8 cellular contexts compared by ENCODE assay signal in genomic region chr15:33194704-33195261, GRCh38. TPM values are rescaled to one million over a fixed set of nuclear protein-coding genes. Genes with fewer than 3 reads are reported as not detected.
A peak's percentile ranks its signal among the peaks of the same experiment; 100 is the strongest.
DNase-seq lines count a peak whose midpoint lies in the region; ATAC-seq and TF ChIP-seq lines count a peak whose summit lies in the region.

TSS of gene FMN1 (minus strand) at chr15:33194714. CDS start at chr15:33154914, 39,800 bp downstream.

- intact Hi-C loops in CD8-positive, alpha-beta T cell (cut with DNase I, micrococcal nuclease): no loop called here

- peaks cover 12% of the 10 kb centered on the region for H3K4me1 Mint-ChIP-seq in CD8-positive, alpha-beta T cell (ENCODE audit: low read depth)
- peaks cover 9 to 10% of the 10 kb centered on the region in 2 donors for H3K4me1 Mint-ChIP-seq in natural killer cell treated with Interleukin-12 subunit alpha and Interleukin-12 subunit beta and Interleukin-15 and Interleukin-18, amount 100 ng/mL, for 72 hours (ENCODE audit: low read depth in 2 of 2)
- H3K4me1 Mint-ChIP-seq in stimulated activated effector memory CD8-positive, alpha-beta T cell treated with anti-CD3 and anti-CD28 coated beads, Interleukin-12 subunit alpha, Interleukin-12 subunit beta, amount 100 ng/mL, for 72 hours: peaks cover 24% of the 10 kb centered on the region

- peak within 1 kb of the TSS; percentile 70 for H3K4me3 ChIP-seq in CD8-positive, alpha-beta T cell (ENCODE audit: low read depth, low read length)
- peak within 1 kb of the TSS; percentile 65 for H3K4me3 ChIP-seq in fibroblast of villous mesenchyme (ENCODE audit: low read depth, low read length)

- peaks cover 7% of the 10 kb centered on the region for H3K4me1 ChIP-seq in CD8-positive, alpha-beta T cell (ENCODE audit: insufficient read depth, low read length)

- H3K27ac Mint-ChIP-seq in CD8-positive, alpha-beta T cell: no peak within 1 kb of the TSS
- H3K27ac Mint-ChIP-seq in natural killer cell treated with Interleukin-12 subunit alpha and Interleukin-12 subunit beta and Interleukin-15 and Interleukin-18, amount 100 ng/mL, for 72 hours: no peak within 1 kb of the TSS
- no peak within 1 kb of the TSS for H3K27ac Mint-ChIP-seq in stimulated activated effector memory CD8-positive, alpha-beta T cell treated with anti-CD3 and anti-CD28 coated beads, Interleukin-12 subunit alpha, Interleukin-12 subunit beta, amount 100 ng/mL, for 72 hours

- ATAC-seq in CD8-positive, alpha-beta T cell: peak; percentile 99
- peak; percentile 97 for ATAC-seq in GM21367 (IDR thresholded peaks at IDR 0.05; ENCODE audit: unreplicated experiment)
- ATAC-seq in natural killer cell treated with Interleukin-12 subunit alpha and Interleukin-12 subunit beta and Interleukin-15 and Interleukin-18, amount 100 ng/mL, for 72 hours: peak; percentile 99 to 100
- peak; percentile 89 for ATAC-seq in stimulated activated effector memory CD8-positive, alpha-beta T cell treated with anti-CD3 and anti-CD28 coated beads, Interleukin-12 subunit alpha, Interleukin-12 subunit beta, amount 100 ng/mL, for 72 hours

- no peaks in the 10 kb centered on the region for H3K36me3 ChIP-seq in CD8-positive, alpha-beta T cell (ENCODE audit: insufficient read depth, low read length)

- H3K9me3 ChIP-seq in CD8-positive, alpha-beta T cell (ENCODE audit: low read length): no peaks in the 10 kb centered on the region

- peak; percentile 77 to 92 (median 84) for DNase-seq in CD8-positive, alpha-beta T cell
- DNase-seq in HT1080 (ENCODE audit: low read depth) (peak; percentile 83), RWPE1 (ENCODE audit: low spot score) (peak; percentile 98), fibroblast of villous mesenchyme (ENCODE audit: low read depth) (peak; percentile 88)
- DNase-seq in activated gamma-delta T cell treated with anti-CD3 and anti-CD28 coated beads, Interleukin-2, amount 50 U/mL, for 16 hours (ENCODE audit: low read depth): peak; percentile 81
- peak; percentile 93 for DNase-seq in natural killer cell treated with Interleukin-12 subunit alpha and Interleukin-12 subunit beta and Interleukin-15 and Interleukin-18, amount 100 ng/mL, for 72 hours (ENCODE audit: low spot score)
- DNase-seq in stimulated activated effector memory CD8-positive, alpha-beta T cell treated with anti-CD3 and anti-CD28 coated beads, Interleukin-12 subunit alpha, Interleukin-12 subunit beta, amount 100 ng/mL, for 72 hours (ENCODE audit: low spot score in 2 of 2): peak; percentile 55 to 78

- CTCF ChIA-PET in CD8-positive, alpha-beta T cell (lab: Charles Lee): no interaction called here
- CTCF ChIA-PET in RWPE1 (lab: Yijun Ruan, JAX): interaction anchor here (0.6 kb wide), 1 partner anchor 18 kb away, joined by 3 read pairs; no protein-coding TSS in a partner anchor

- POLR2A ChIA-PET in CD8-positive, alpha-beta T cell (lab: Charles Lee): no interaction called here
- POLR2A ChIA-PET in RWPE1 (lab: Yijun Ruan, JAX; ENCODE audit: low non-redundant PET): interaction anchor here (0.6 to 0.7 kb wide), 2 partner anchors 48 to 49 kb away, joined by 3 to 5 read pairs; no protein-coding TSS in a partner anchor

- H3K27ac ChIP-seq in CD8-positive, alpha-beta T cell (ENCODE audit: low read depth, low read length): no peak within 1 kb of the TSS
- H3K27ac ChIP-seq in RWPE1: no peak within 1 kb of the TSS

- H3K9me3 Mint-ChIP-seq in CD8-positive, alpha-beta T cell: no peaks in the 10 kb centered on the region
- H3K9me3 Mint-ChIP-seq in natural killer cell treated with Interleukin-12 subunit alpha and Interleukin-12 subunit beta and Interleukin-15 and Interleukin-18, amount 100 ng/mL, for 72 hours: no peaks in the 10 kb centered on the region
- H3K9me3 Mint-ChIP-seq in stimulated activated effector memory CD8-positive, alpha-beta T cell treated with anti-CD3 and anti-CD28 coated beads, Interleukin-12 subunit alpha, Interleukin-12 subunit beta, amount 100 ng/mL, for 72 hours: no peaks in the 10 kb centered on the region

- TF ChIP-seq CTCF in CD8-positive, alpha-beta T cell (IDR thresholded peaks at IDR 0.05): no peak
- TF ChIP-seq CTCF in RWPE1 (conservative IDR thresholded peaks at IDR 0.05; ENCODE audit: low read depth) (no peak), fibroblast of villous mesenchyme (IDR thresholded peaks at IDR 0.05; ENCODE audit: insufficient read depth, low read depth, low read length) (no peak)

- H3K27me3 ChIP-seq in CD8-positive, alpha-beta T cell (ENCODE audit: insufficient read depth, low read length): no peaks in the 10 kb centered on the region

- H3K4me3 Mint-ChIP-seq in CD8-positive, alpha-beta T cell: peak within 1 kb of the TSS; percentile 79
- H3K4me3 Mint-ChIP-seq in natural killer cell treated with Interleukin-12 subunit alpha and Interleukin-12 subunit beta and Interleukin-15 and Interleukin-18, amount 100 ng/mL, for 72 hours: peak within 1 kb of the TSS; percentile 67
- peak within 1 kb of the TSS; percentile 59 for H3K4me3 Mint-ChIP-seq in stimulated activated effector memory CD8-positive, alpha-beta T cell treated with anti-CD3 and anti-CD28 coated beads, Interleukin-12 subunit alpha, Interleukin-12 subunit beta, amount 100 ng/mL, for 72 hours

- no peaks in the 10 kb centered on the region for H3K36me3 Mint-ChIP-seq in CD8-positive, alpha-beta T cell
- H3K36me3 Mint-ChIP-seq in natural killer cell treated with Interleukin-12 subunit alpha and Interleukin-12 subunit beta and Interleukin-15 and Interleukin-18, amount 100 ng/mL, for 72 hours: no peaks in the 10 kb centered on the region
- no peaks in the 10 kb centered on the region for H3K36me3 Mint-ChIP-seq in stimulated activated effector memory CD8-positive, alpha-beta T cell treated with anti-CD3 and anti-CD28 coated beads, Interleukin-12 subunit alpha, Interleukin-12 subunit beta, amount 100 ng/mL, for 72 hours

- H3K27me3 Mint-ChIP-seq in CD8-positive, alpha-beta T cell (ENCODE audit: low read depth): peaks cover 15% of the 10 kb centered on the region
- peaks cover 8 to 16% of the 10 kb centered on the region in 2 donors for H3K27me3 Mint-ChIP-seq in natural killer cell treated with Interleukin-12 subunit alpha and Interleukin-12 subunit beta and Interleukin-15 and Interleukin-18, amount 100 ng/mL, for 72 hours

RNA-seq across cellular contexts. Expression of gene FMN1, which starts in this region (rescaled TPM):
- under 1 TPM; 0.19 to 0.33 TPM for total RNA-seq in CD8-positive, alpha-beta T cell
- 3.4 and 3.8 TPM in 2 replicates for total RNA-seq in HT1080 (2014; rRNA removed; shearing (Covaris generic))
- 1.8 and 2.3 TPM in 2 replicates for polyA plus RNA-seq in HT1080 (2015; cell fraction: cytosol; rRNA removed)
- polyA plus RNA-seq in HT1080 (2015; cell fraction: nucleus; rRNA removed): 3.8 and 4.2 TPM in 2 replicates
- total RNA-seq in fibroblast of villous mesenchyme: 4.5 and 8.6 TPM in 2 replicates
- total RNA-seq in natural killer cell treated with Interleukin-12 subunit alpha and Interleukin-12 subunit beta and Interleukin-15 and Interleukin-18, amount 100 ng/mL, for 72 hours: 1 to 10 TPM in 1 of 2 donors, under 1 TPM in 1; 0.55 to 2.6 TPM

Comparison
In these comparisons a context has a peak if more than half of its experiments do, and no peak if none do; other contexts are left out.
1. Peak in DNase-seq, ATAC-seq and H3K4me3 ChIP-seq in CD8-positive, alpha-beta T cell; RNA of the gene not detected or under 1 TPM.